Comparison of ENCODE assay signal across 26 cellular contexts in genomic region chr17:1946021-1946932, GRCh38.
DNase-seq lines count a peak whose midpoint lies in the region; TF ChIP-seq lines count a peak whose summit lies in the region.
"Had no signal": no experiment of that assay in that cellular context is flagged by ENCODE, and none has a peak within 500 bp of the region (broad histone marks: within the 10 kb centered on the region; RNA-seq: fewer than 3 reads in every experiment).

No MANE protein-coding gene starts in this region.

- H3K79me2 ChIP-seq in OCI-LY3 (ENCODE audit: low read length) (no peaks in the 10 kb centered on the region), neural progenitor cell (ENCODE audit: low read depth) (no peaks in the 10 kb centered on the region)
- H3K79me2 ChIP-seq: parathyroid adenoma had no signal

- TF ChIP-seq CTCF in OCI-LY3 (IDR thresholded peaks at IDR 0.05; ENCODE audit: low read depth, low read length) (no peak), neural progenitor cell (IDR thresholded peaks at IDR 0.05) (no peak), CD14-positive monocyte (IDR thresholded peaks at IDR 0.05) (no peak)

- H3K9ac ChIP-seq in OCI-LY3 (ENCODE audit: low read length) (no peak overlapping the region), neural progenitor cell (no peak overlapping the region)
- H3K9ac ChIP-seq: parathyroid adenoma had no signal

- H3K9me3 ChIP-seq in OCI-LY3 (ENCODE audit: insufficient read depth, low read length) (no peaks in the 10 kb centered on the region), neural progenitor cell (ENCODE audit: low read depth) (no peaks in the 10 kb centered on the region)
- H3K9me3 ChIP-seq: right atrium auricular region, SJSA1, spleen had no signal

- H3K27ac Mint-ChIP-seq in neural progenitor cell (peak overlapping the region; percentile 25), CD14-positive monocyte (no peak overlapping the region), immature natural killer cell (no peak overlapping the region)
- H3K27ac Mint-ChIP-seq: natural killer cell, T-cell had no signal

- H3K4me3 ChIP-seq in OCI-LY3 (ENCODE audit: low read length) (no peak overlapping the region), neural progenitor cell (no peak overlapping the region)
- H3K4me3 ChIP-seq: PC-9, right atrium auricular region, SJSA1, spleen had no signal

- intact Hi-C loops in CD14-positive monocyte (cut with micrococcal nuclease) = no loop called here

- DNase-seq in Caki2 (ENCODE audit: low read depth) (peak; percentile 51), islet precursor cell (peak; percentile 75), neural progenitor cell (ENCODE audit: low spot score) (peak; percentile 54), ACHN (no peak), NCI-H1930 (lab: John Stamatoyannopoulos, UW) (no peak), CD14-positive monocyte (ENCODE audit: low spot score) (no peak), immature natural killer cell (no peak)
- DNase-seq: activated CD4-positive, alpha-beta T cell treated with anti-CD3 and anti-CD28 coated beads, Interleukin-2, amount 50 U/mL, for 4 hours; activated CD4-positive, CD25-positive, alpha-beta regulatory T cell; activated naive CD4-positive, alpha-beta T cell treated with Interleukin-2 at 50 U/mL for 16 hours; amniotic stem cell; C1 segment of cervical spinal cord; hypothalamus; natural killer cell; NCI-H1694 treated with DMSO at 0.1 percent for 48 hours; NCI-H2171 treated with DMSO at 0.1 percent for 48 hours; NCI-H524; PC-9; spleen; stimulated activated CD4-positive, alpha-beta T cell treated with anti-CD3 and anti-CD28 coated beads, Interleukin-4, amount 100 ng/mL, for 1 hour; T-cell had no signal

- in situ Hi-C loops in Caki2 (cut with HindIII; ENCODE audit: low pct_unique_long_range_greater_than_20kb, low sequenced_read_pairs) (no loop called here), ACHN (cut with HindIII; ENCODE audit: low pct_ligation_motif_present, low pct_unique_long_range_greater_than_20kb, low sequenced_read_pairs) (no loop called here)

- H3K36me3 Mint-ChIP-seq in neural progenitor cell = no peaks in the 10 kb centered on the region
- H3K36me3 Mint-ChIP-seq in CD14-positive monocyte = no peaks in the 10 kb centered on the region
- H3K36me3 Mint-ChIP-seq in immature natural killer cell = no peaks in the 10 kb centered on the region
- H3K36me3 Mint-ChIP-seq: natural killer cell, T-cell had no signal

- H3K27ac ChIP-seq in OCI-LY3 (ENCODE audit: low read length) (no peak overlapping the region; the same call in 1 of the 2 replicates), neural progenitor cell (peak overlapping the region; percentile 62)
- H3K27ac ChIP-seq: parathyroid adenoma, PC-9, SJSA1, spleen had no signal

- no peaks in the 10 kb centered on the region for H4K20me1 ChIP-seq in OCI-LY3 (ENCODE audit: insufficient read depth, low read length)
- H4K20me1 ChIP-seq in neural progenitor cell (ENCODE audit: low read depth) = no peaks in the 10 kb centered on the region

- H3K36me3 ChIP-seq in OCI-LY3 (replicated peaks; ENCODE audit: low read depth, low read length) = no peaks in the 10 kb centered on the region
- H3K36me3 ChIP-seq in neural progenitor cell = no peaks in the 10 kb centered on the region
- H3K36me3 ChIP-seq: right atrium auricular region, SJSA1, spleen had no signal

- no peak overlapping the region for H3K4me2 ChIP-seq in OCI-LY3 (ENCODE audit: low read length)
- H3K4me2 ChIP-seq in neural progenitor cell = peak overlapping the region; percentile 21
- H3K4me2 ChIP-seq: PC-9 had no signal

- H3K4me1 ChIP-seq in OCI-LY3 (ENCODE audit: low read length) = peaks cover 48% of the 10 kb centered on the region
- H3K4me1 ChIP-seq in neural progenitor cell = peaks cover 37% of the 10 kb centered on the region
- H3K4me1 ChIP-seq: parathyroid adenoma, SJSA1 had no signal

- peak overlapping the region; percentile 18 for H3K4me3 Mint-ChIP-seq in neural progenitor cell
- H3K4me3 Mint-ChIP-seq in CD14-positive monocyte = no peak overlapping the region
- no peak overlapping the region for H3K4me3 Mint-ChIP-seq in immature natural killer cell
- H3K4me3 Mint-ChIP-seq: central memory CD8-positive, alpha-beta T cell; natural killer cell; T-cell had no signal

- H3K9me3 Mint-ChIP-seq in neural progenitor cell (no peaks in the 10 kb centered on the region), CD14-positive monocyte (no peaks in the 10 kb centered on the region), immature natural killer cell (no peaks in the 10 kb centered on the region)
- H3K9me3 Mint-ChIP-seq: central memory CD8-positive, alpha-beta T cell; natural killer cell; T-cell had no signal

- peaks cover 12% of the 10 kb centered on the region for H3F3A ChIP-seq in neural progenitor cell (ENCODE audit: low read depth)

- H3K27me3 ChIP-seq in OCI-LY3 (ENCODE audit: low read depth, low read length) = no peaks in the 10 kb centered on the region
- H3K27me3 ChIP-seq in neural progenitor cell = no peaks in the 10 kb centered on the region
- H3K27me3 ChIP-seq: right atrium auricular region, SJSA1 had no signal

- 0 out of 2 replicates have a peak overlapping the region, but pooled peaks have one; percentile 21 for H2AFZ ChIP-seq in OCI-LY3 (ENCODE audit: low read depth, low read length)
- peak overlapping the region; percentile 23 for H2AFZ ChIP-seq in neural progenitor cell (replicated peaks)
- H2AFZ ChIP-seq: parathyroid adenoma, PC-9 had no signal

- peaks cover 5% of the 10 kb centered on the region for H3K27me3 Mint-ChIP-seq in neural progenitor cell (ENCODE audit: insufficient read depth, low read depth)
- no peaks in the 10 kb centered on the region for H3K27me3 Mint-ChIP-seq in CD14-positive monocyte (ENCODE audit: low read depth in 3 of 3)
- peaks cover 1 to 8% (median 3%) of the 10 kb centered on the region in 3 donors for H3K27me3 Mint-ChIP-seq in immature natural killer cell (ENCODE audit: low read depth in 3 of 3)
- H3K27me3 Mint-ChIP-seq: T-cell had no signal

- peaks cover 39% of the 10 kb centered on the region for H3K4me1 Mint-ChIP-seq in neural progenitor cell
- no peaks in the 10 kb centered on the region for H3K4me1 Mint-ChIP-seq in CD14-positive monocyte
- H3K4me1 Mint-ChIP-seq in immature natural killer cell = no peaks in the 10 kb centered on the region
- H3K4me1 Mint-ChIP-seq: central memory CD8-positive, alpha-beta T cell; natural killer cell had no signal

Comparison
In these comparisons a context has a peak if more than half of its experiments do, and no peak if none do; other contexts are left out.
1. DNase-seq: peak in Caki2 (single experiment), islet precursor cell (single experiment) and neural progenitor cell (single experiment); none in ACHN (single experiment), NCI-H1930 (0 of 2), CD14-positive monocyte (single experiment) and immature natural killer cell (0 of 3).